In the genomic region with DNA sequence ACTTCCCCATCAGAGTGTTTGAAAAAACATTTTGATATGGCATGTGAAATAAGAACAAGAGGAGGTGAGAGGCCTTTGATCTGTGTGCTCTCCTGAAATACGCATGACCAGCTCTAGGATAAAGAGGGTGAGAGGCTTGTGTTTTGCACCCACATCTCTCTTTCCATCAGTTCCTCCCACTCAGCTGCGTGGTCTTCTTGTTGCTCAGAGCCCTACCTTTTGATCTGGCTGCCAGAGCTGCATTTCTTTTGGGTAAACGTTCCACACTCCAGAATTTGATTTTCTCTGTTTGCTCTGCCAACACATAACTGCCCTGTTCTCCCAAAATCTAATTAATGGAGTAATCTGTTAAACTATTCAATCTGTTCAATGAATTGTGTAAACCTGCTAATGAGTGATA, we compare ENCODE assay signal across 1 cellular context.
TF ChIP-seq lines count a peak whose summit lies in the region.

No MANE protein-coding gene starts in this region.

TF ChIP-seq in H1, 55 proteins besides CTCF, POLR2A, EP300 and RAD21:
- TF ChIP-seq, protein P1, sequence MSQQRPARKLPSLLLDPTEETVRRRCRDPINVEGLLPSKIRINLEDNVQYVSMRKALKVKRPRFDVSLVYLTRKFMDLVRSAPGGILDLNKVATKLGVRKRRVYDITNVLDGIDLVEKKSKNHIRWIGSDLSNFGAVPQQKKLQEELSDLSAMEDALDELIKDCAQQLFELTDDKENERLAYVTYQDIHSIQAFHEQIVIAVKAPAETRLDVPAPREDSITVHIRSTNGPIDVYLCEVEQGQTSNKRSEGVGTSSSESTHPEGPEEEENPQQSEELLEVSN (IDR thresholded peaks at IDR 0.05): no peak
- TF ChIP-seq, protein P2, sequence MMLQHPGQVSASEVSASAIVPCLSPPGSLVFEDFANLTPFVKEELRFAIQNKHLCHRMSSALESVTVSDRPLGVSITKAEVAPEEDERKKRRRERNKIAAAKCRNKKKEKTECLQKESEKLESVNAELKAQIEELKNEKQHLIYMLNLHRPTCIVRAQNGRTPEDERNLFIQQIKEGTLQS (IDR thresholded peaks at IDR 0.05; ENCODE audit: insufficient read depth, low read depth, low read length): no peak
- TF ChIP-seq SP1 (IDR thresholded peaks at IDR 0.05; ENCODE audit: low read depth, low read length) (no peak), GTF2F1 (IDR thresholded peaks at IDR 0.05; ENCODE audit: borderline replicate concordance, low read depth, low read length) (no peak)
- TF ChIP-seq, protein P3, sequence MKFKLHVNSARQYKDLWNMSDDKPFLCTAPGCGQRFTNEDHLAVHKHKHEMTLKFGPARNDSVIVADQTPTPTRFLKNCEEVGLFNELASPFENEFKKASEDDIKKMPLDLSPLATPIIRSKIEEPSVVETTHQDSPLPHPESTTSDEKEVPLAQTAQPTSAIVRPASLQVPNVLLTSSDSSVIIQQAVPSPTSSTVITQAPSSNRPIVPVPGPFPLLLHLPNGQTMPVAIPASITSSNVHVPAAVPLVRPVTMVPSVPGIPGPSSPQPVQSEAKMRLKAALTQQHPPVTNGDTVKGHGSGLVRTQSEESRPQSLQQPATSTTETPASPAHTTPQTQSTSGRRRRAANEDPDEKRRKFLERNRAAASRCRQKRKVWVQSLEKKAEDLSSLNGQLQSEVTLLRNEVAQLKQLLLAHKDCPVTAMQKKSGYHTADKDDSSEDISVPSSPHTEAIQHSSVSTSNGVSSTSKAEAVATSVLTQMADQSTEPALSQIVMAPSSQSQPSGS (IDR thresholded peaks at IDR 0.05; ENCODE audit: low read length): no peak
